23 cellular contexts compared by ENCODE assay signal in genomic region chr18:12029786-12030571, GRCh38. TPM values are rescaled to one million over a fixed set of nuclear protein-coding genes. Genes with fewer than 3 reads are reported as not detected.
A peak's percentile ranks its signal among the peaks of the same experiment; 100 is the strongest.
DNase-seq lines count a peak whose midpoint lies in the region; ATAC-seq and TF ChIP-seq lines count a peak whose summit lies in the region.
"Had no signal": no experiment of that assay in that cellular context is flagged by ENCODE, and none has a peak within 500 bp of the region (broad histone marks: within the 10 kb centered on the region; RNA-seq: fewer than 3 reads in every experiment).

No MANE protein-coding gene starts in this region.

- peaks cover 0 to 5% of the 10 kb centered on the region in 2 donors for H3K36me3 ChIP-seq in esophagus (ENCODE audit: control insufficient read depth in 2 of 2, insufficient read depth in 2 of 2, low read length in 1 of 2)
- H3K36me3 ChIP-seq: BE2C, HAP-1, SJCRH30 had no signal

- H3K4me3 ChIP-seq in esophagus (ENCODE audit: low read depth in 1 of 2, low read length in 2 of 2) (no peak overlapping the region), skin epidermis (no peak overlapping the region)
- H3K4me3 ChIP-seq: GM23338, HAP-1, Peyer's patch, SJCRH30 had no signal

- CTCF ChIA-PET in RWPE1 (lab: Yijun Ruan, JAX), result interaction anchor here (0.6 to 0.7 kb wide), 3 partner anchors 11 to 440 kb away, joined by 3 to 4 read pairs (median 3); no protein-coding TSS in a partner anchor

- peaks cover 0 to 20% of the 10 kb centered on the region in 2 donors for H3K4me1 ChIP-seq in esophagus (ENCODE audit: control insufficient read depth in 2 of 2, insufficient read depth in 2 of 2, low read length in 1 of 2)
- H3K4me1 ChIP-seq: BE2C, Caco-2, HAP-1, Peyer's patch, SJCRH30 had no signal

- POLR2A ChIA-PET in RWPE1 (lab: Yijun Ruan, JAX; ENCODE audit: low non-redundant PET), result no interaction called here

- WGBS in esophagus, 2 donors, result 54 to 66% methylated on average over 21 of the region's 21 CpGs

- no peaks in the 10 kb centered on the region for H3K27me3 ChIP-seq in esophagus (ENCODE audit: control insufficient read depth in 1 of 2, insufficient read depth in 2 of 2, low read length in 2 of 2)
- H3K27me3 ChIP-seq: BE2C, Peyer's patch, SJCRH30 had no signal

- no peaks in the 10 kb centered on the region for H3K9me3 ChIP-seq in esophagus (ENCODE audit: control insufficient read depth in 2 of 2, insufficient read depth in 1 of 2, low read depth in 1 of 2, low read length in 1 of 2)
- H3K9me3 ChIP-seq: BE2C, Caco-2, HAP-1, Peyer's patch, SJCRH30 had no signal

- no peaks in the 10 kb centered on the region for H3K9me3 Mint-ChIP-seq in nephron
- H3K9me3 Mint-ChIP-seq: CD4-positive, alpha-beta T cell; GM23338 had no signal

- H3K27ac ChIP-seq in RWPE1 (peak overlapping the region; percentile 10), esophagus (ENCODE audit: low read depth in 2 of 2, low read length in 1 of 2) (peak overlapping the region; percentile 78 to 86), skin epidermis (peak overlapping the region in 15 of 21 experiments; percentile 5 to 90 (median 65))
- H3K27ac ChIP-seq: KMS-11, Peyer's patch, SJCRH30 had no signal

- H3K27ac Mint-ChIP-seq in nephron, result peak overlapping the region; percentile 56 to 65 (median 64)
- H3K27ac Mint-ChIP-seq: CD4-positive, alpha-beta T cell; GM23338 had no signal

- no peaks in the 10 kb centered on the region for H3K27me3 Mint-ChIP-seq in nephron (ENCODE audit: low read depth)
- H3K27me3 Mint-ChIP-seq: CD4-positive, alpha-beta T cell had no signal

- H3K4me3 Mint-ChIP-seq in nephron, result no peak overlapping the region
- H3K4me3 Mint-ChIP-seq: CD4-positive, alpha-beta T cell; GM23338 had no signal

- peaks cover 18% of the 10 kb centered on the region for H3K36me3 Mint-ChIP-seq in nephron (ENCODE audit: low read depth)

- no peak for TF ChIP-seq CTCF in RWPE1 (conservative IDR thresholded peaks at IDR 0.05; ENCODE audit: low read depth)
- no peak for TF ChIP-seq CTCF in nephron (IDR thresholded peaks at IDR 0.05; ENCODE audit: unreplicated experiment in 3 of 3)

- peaks cover 29% of the 10 kb centered on the region for H3K4me1 Mint-ChIP-seq in nephron

- no peak for DNase-seq in RWPE1 (ENCODE audit: low spot score)
- DNase-seq in HK-2 (ENCODE audit: unreplicated experiment), result no peak
- no peak for DNase-seq in hepatic stellate cell (ENCODE audit: low spot score)
- DNase-seq in GM03348 (ENCODE audit: low spot score), result no peak
- DNase-seq: BE2C; Caco-2; CD4-positive, alpha-beta T cell; DND-41; IMR-90; NCI-H1105; NCI-H2029 treated with DMSO at 0.1 percent for 48 hours; NCI-H226; NCI-H524; NCI-H82; SJCRH30 had no signal

- no peak for ATAC-seq in GM21619 (IDR thresholded peaks at IDR 0.05; ENCODE audit: unreplicated experiment)
- ATAC-seq: GM23338 had no signal

RNA-seq across cellular contexts. Expression of gene IMPA2, which starts 48.7 kb away (rescaled TPM):
- 100 to 1,000 TPM in 1 of 2 donors, 10 to 100 TPM in 1; 79.1 to 142 TPM for polyA plus RNA-seq in esophagus

Comparison
In these comparisons a context has a peak if more than half of its experiments do, and no peak if none do; other contexts are left out.
1. H3K27ac ChIP-seq: peak in every context shown above with its lines; median percentile 82 in esophagus; 65 in skin epidermis; 10 in RWPE1.